Comparison of ENCODE assay signal across 35 cellular contexts in the genomic region with DNA sequence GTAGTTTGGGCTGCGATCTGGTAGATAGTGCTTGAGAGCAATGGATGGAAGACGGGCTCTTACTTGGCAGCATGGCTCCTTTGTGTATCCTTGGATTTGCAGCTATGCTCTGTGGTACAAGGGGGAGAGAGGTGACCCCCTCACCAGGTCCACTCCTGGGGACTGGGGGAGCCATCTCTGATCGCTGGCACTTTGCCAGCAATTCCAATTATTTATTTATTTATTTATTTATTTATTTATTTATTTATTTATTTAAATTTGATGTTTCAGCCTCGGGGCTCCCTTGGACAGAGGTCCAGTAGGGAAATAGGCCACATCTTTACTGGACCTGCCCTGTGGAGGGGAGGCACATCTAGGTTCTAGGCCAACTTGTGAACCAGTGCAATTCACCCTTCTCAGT. TPM values are rescaled to one million over a fixed set of nuclear protein-coding genes. Genes with fewer than 3 reads are reported as not detected.
"Had no signal": no experiment of that assay in that cellular context is flagged by ENCODE, and none has a peak within 500 bp of the region (broad histone marks: within the 10 kb centered on the region; RNA-seq: fewer than 3 reads in every experiment).

No MANE protein-coding gene starts in this region.

- FAIRE-seq: bronchial epithelial cell had no signal

- H3K9me3 ChIP-seq: MG63, Peyer's patch, SJSA1 had no signal

- DNase-seq: activated CD4-positive, alpha-beta T cell treated with anti-CD3 and anti-CD28 coated beads for 1 hour; activated CD4-positive, alpha-beta T cell treated with anti-CD3 and anti-CD28 coated beads for 48 hours; activated CD4-positive, CD25-positive, alpha-beta regulatory T cell; activated CD8-positive, alpha-beta T cell treated with anti-CD3 and anti-CD28 coated beads for 36 hours; activated gamma-delta T cell; activated naive CD4-positive, alpha-beta T cell treated with Interleukin-2 at 50 U/mL for 16 hours; activated naive CD8-positive, alpha-beta T cell treated with anti-CD3 and anti-CD28 coated beads, Interleukin-2, amount 10 ng/mL, durations not matched to agents 7 days and 5 days; activated T-cell treated with anti-CD3 and anti-CD28 coated beads, Interleukin-2, amount 50 U/mL, for 1 hour; activated T-cell treated with anti-CD3 and anti-CD28 coated beads, Interleukin-2, amount 50 U/mL, for 72 hours; caudate nucleus; cerebellar nuclear complex; Kasumi-1; KG1; MG63; NCI-H1048; NCI-H1105 treated with DMSO at 0.1 percent for 48 hours; NCI-H1436; NCI-H1694; NCI-H1930; NCI-H2081 treated with DMSO at 0.1 percent for 48 hours; NCI-H345; NCI-H524 treated with DMSO at 0.1 percent for 48 hours; PC-3; Peyer's patch; RPMI8226; SHP77 treated with DMSO at 0.1 percent for 48 hours; SW 1271; T-helper 1 cell; T1000; WERI-Rb-1 had no signal

- H3K27me3 ChIP-seq: MG63, Peyer's patch, SJSA1 had no signal

- H3K4me3 ChIP-seq: MG63, Peyer's patch, SJSA1 had no signal

- H3K27me3 Mint-ChIP-seq: activated CD8-positive, alpha-beta T cell treated with anti-CD3 and anti-CD28 coated beads for 36 hours; activated naive CD4-positive, alpha-beta T cell treated with anti-CD3 and anti-CD28 coated beads, Interleukin-2, amount 50 U/mL, for 24 hours; activated naive CD8-positive, alpha-beta T cell treated with anti-CD3 and anti-CD28 coated beads, Interleukin-2, amount 10 ng/mL, durations not matched to agents 7 days and 5 days; activated T-helper 17 cell treated with anti-CD3 and anti-CD28 coated beads, Interleukin-2, amount 50 U/mL, for 72 hours had no signal

- ATAC-seq: activated CD8-positive, alpha-beta T cell treated with anti-CD3 and anti-CD28 coated beads for 36 hours; activated T-cell treated with anti-CD3 and anti-CD28 coated beads, Interleukin-2, amount 50 U/mL, for 72 hours; activated T-helper 17 cell treated with anti-CD3 and anti-CD28 coated beads, Interleukin-2, amount 50 U/mL, for 72 hours; PC-3 had no signal

- H3K27ac Mint-ChIP-seq: activated CD8-positive, alpha-beta T cell treated with anti-CD3 and anti-CD28 coated beads for 36 hours; activated naive CD4-positive, alpha-beta T cell treated with anti-CD3 and anti-CD28 coated beads, Interleukin-2, amount 50 U/mL, for 24 hours; activated naive CD8-positive, alpha-beta T cell treated with anti-CD3 and anti-CD28 coated beads, Interleukin-2, amount 10 ng/mL, durations not matched to agents 7 days and 5 days; activated T-cell treated with anti-CD3 and anti-CD28 coated beads, Interleukin-2, amount 50 U/mL, for 72 hours; activated T-helper 17 cell treated with anti-CD3 and anti-CD28 coated beads, Interleukin-2, amount 50 U/mL, for 72 hours; brain had no signal

- H3K9me3 Mint-ChIP-seq: activated T-helper 17 cell treated with anti-CD3 and anti-CD28 coated beads, Interleukin-2, amount 50 U/mL, for 72 hours had no signal

- H3K27ac ChIP-seq: Peyer's patch, SJSA1, WERI-Rb-1 had no signal

- H3K36me3 ChIP-seq: MG63, Peyer's patch, SJSA1, WERI-Rb-1 had no signal

- H3K4me3 Mint-ChIP-seq: activated CD8-positive, alpha-beta T cell treated with anti-CD3 and anti-CD28 coated beads for 36 hours; activated naive CD4-positive, alpha-beta T cell treated with anti-CD3 and anti-CD28 coated beads, Interleukin-2, amount 50 U/mL, for 24 hours; activated naive CD8-positive, alpha-beta T cell treated with anti-CD3 and anti-CD28 coated beads, Interleukin-2, amount 10 ng/mL, durations not matched to agents 7 days and 5 days; activated T-cell treated with anti-CD3 and anti-CD28 coated beads, Interleukin-2, amount 50 U/mL, for 72 hours; activated T-helper 17 cell treated with anti-CD3 and anti-CD28 coated beads, Interleukin-2, amount 50 U/mL, for 72 hours; brain had no signal

RNA-seq across cellular contexts. Expression of gene TCP10L, which starts 18.3 kb away (rescaled TPM):
- total RNA-seq: SJSA1 had no signal
